ENCODE assay signal across 9 cellular contexts in the genomic region with DNA sequence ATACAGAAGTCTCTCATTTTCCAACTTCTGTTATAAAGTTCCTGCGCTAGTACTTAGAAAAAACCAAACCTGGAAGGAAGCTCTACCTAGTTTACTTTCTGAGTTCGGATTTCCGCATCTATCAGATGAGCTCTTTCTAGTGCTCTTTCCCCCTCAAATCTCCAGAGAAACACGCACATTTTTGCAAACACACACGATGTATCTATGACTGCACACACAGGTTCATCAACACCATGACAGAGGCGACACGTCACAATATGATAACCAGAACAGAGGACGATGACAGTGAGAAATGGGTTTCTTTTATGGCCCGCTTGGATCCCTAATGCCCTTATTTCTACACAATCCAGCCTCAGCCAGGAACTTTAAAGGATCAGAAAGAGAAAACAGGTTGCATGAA. TPM values are rescaled to one million over a fixed set of nuclear protein-coding genes. Genes with fewer than 3 reads are reported as not detected.
DNase-seq lines count a peak whose midpoint lies in the region; ATAC-seq and TF ChIP-seq lines count a peak whose summit lies in the region.
"Had no signal": no experiment of that assay in that cellular context is flagged by ENCODE, and none has a peak within 500 bp of the region (broad histone marks: within the 10 kb centered on the region; RNA-seq: fewer than 3 reads in every experiment).

No MANE protein-coding gene starts in this region.

- peak; percentile 28 for ATAC-seq in HG03342 (IDR thresholded peaks at IDR 0.05; ENCODE audit: unreplicated experiment)
- ATAC-seq in central memory CD8-positive, alpha-beta T cell (replicated peaks; ENCODE audit: extremely low read depth, poor library complexity, severe bottlenecking), result peak; percentile 76
- ATAC-seq in mucosa of descending colon, result peak; percentile 38

- H3K4me1 ChIP-seq in mucosa of descending colon (ENCODE audit: low read depth) (no peaks in the 10 kb centered on the region), urinary bladder (ENCODE audit: insufficient read depth) (peaks cover 2% of the 10 kb centered on the region)

- peaks cover 7% of the 10 kb centered on the region for H3K36me3 Mint-ChIP-seq in central memory CD8-positive, alpha-beta T cell (ENCODE audit: insufficient read depth)

- peak overlapping the region; percentile 52 for H3K9ac ChIP-seq in SU-DHL-6 (ENCODE audit: low read length)

- intact Hi-C loops in mucosa of descending colon (cut with DNase I, micrococcal nuclease), result no loop called here

- peaks cover 18% of the 10 kb centered on the region for H3K4me1 Mint-ChIP-seq in central memory CD8-positive, alpha-beta T cell

- no peaks in the 10 kb centered on the region for H3K9me3 ChIP-seq in SU-DHL-6 (ENCODE audit: insufficient read depth, low read length)
- H3K9me3 ChIP-seq in mucosa of descending colon, result no peaks in the 10 kb centered on the region

- H3K27ac Mint-ChIP-seq in central memory CD8-positive, alpha-beta T cell (ENCODE audit: low read depth), result peak overlapping the region; percentile 90

- no peaks in the 10 kb centered on the region for H3K27me3 Mint-ChIP-seq in central memory CD8-positive, alpha-beta T cell

- no peaks in the 10 kb centered on the region for H3K79me2 ChIP-seq in SU-DHL-6 (ENCODE audit: insufficient read depth, low read length)

- H3K4me3 Mint-ChIP-seq in central memory CD8-positive, alpha-beta T cell, result peak overlapping the region; percentile 85

- no peaks in the 10 kb centered on the region for H4K20me1 ChIP-seq in SU-DHL-6 (ENCODE audit: low read depth, low read length)

- H3F3A ChIP-seq in SU-DHL-6 (ENCODE audit: insufficient read depth), result peaks cover 7% of the 10 kb centered on the region; the same call in 1 of the 2 replicates

- H3K9me3 Mint-ChIP-seq in central memory CD8-positive, alpha-beta T cell, result no peaks in the 10 kb centered on the region

- H3K9me2 ChIP-seq in SU-DHL-6 (replicated peaks; ENCODE audit: insufficient read depth, low read length), result no peaks in the 10 kb centered on the region

- H3K4me2 ChIP-seq in SU-DHL-6 (ENCODE audit: low read depth, low read length, poor library complexity, severe bottlenecking), result peak overlapping the region; percentile 78

- no peaks in the 10 kb centered on the region for H3K27me3 ChIP-seq in SU-DHL-6 (ENCODE audit: low read length)

- peak; percentile 22 for DNase-seq in NK-92 treated with Interleukin-12 subunit alpha and Interleukin-12 subunit beta, amount 100 ng/mL, for 24 hours (lab: John Stamatoyannopoulos, UW)
- no peak for DNase-seq in NK-92 (lab: John Stamatoyannopoulos, UW; ENCODE audit: unreplicated experiment)
- DNase-seq in central memory CD8-positive, alpha-beta T cell (ENCODE audit: low spot score in 2 of 2), result peak; percentile 15 to 39
- DNase-seq in mucosa of descending colon, result peak in 1 of 3 donors; percentile 14
- no peak for DNase-seq in GM19240 (ENCODE audit: insufficient read length, low spot score)

- TF ChIP-seq CTCF in SU-DHL-6 (IDR thresholded peaks at IDR 0.05; ENCODE audit: insufficient read depth, low read length, poor library complexity, severe bottlenecking), result no peak
- TF ChIP-seq CTCF in mucosa of descending colon (IDR thresholded peaks at IDR 0.05), result no peak

- H3K36me3 ChIP-seq in SU-DHL-6 (ENCODE audit: low read length), result no peaks in the 10 kb centered on the region
- H3K36me3 ChIP-seq in mucosa of descending colon (ENCODE audit: low read depth), result no peaks in the 10 kb centered on the region
- H3K36me3 ChIP-seq in urinary bladder (ENCODE audit: insufficient read depth), result no peaks in the 10 kb centered on the region

- H3K27ac ChIP-seq in SU-DHL-6 (ENCODE audit: low read depth, low read length), result no peak overlapping the region
- H3K27ac ChIP-seq in urinary bladder (ENCODE audit: low read depth), result no peak overlapping the region
- H3K27ac ChIP-seq: epithelial cell of prostate had no signal

- H3K4me3 ChIP-seq in SU-DHL-6 (ENCODE audit: insufficient read depth, low read length, poor library complexity, severe bottlenecking) (peak overlapping the region; percentile 56), mucosa of descending colon (no peak overlapping the region), urinary bladder (ENCODE audit: low read depth, low read length) (peak overlapping the region; percentile 46)

- peak overlapping the region; percentile 96 for H2AFZ ChIP-seq in SU-DHL-6 (ENCODE audit: low read depth, low read length, severe bottlenecking)

- 10% methylated on average over 9 of the region's 9 CpGs for WGBS in urinary bladder

RNA-seq across cellular contexts. Expression of a gene that starts 0.6 kb away (rescaled TPM):
- total RNA-seq in mucosa of descending colon (not detected), urinary bladder (1.2 TPM)
- not detected for polyA plus RNA-seq in urinary bladder

RNA-seq across cellular contexts. Expression of a gene that starts 29.1 kb away (rescaled TPM):
- 10 to 100 TPM; 15.7 to 53.3 (median 35.1) TPM for total RNA-seq in mucosa of descending colon
- 43.5 TPM for total RNA-seq in urinary bladder
- 26.7 TPM for polyA plus RNA-seq in urinary bladder

Comparison
In these comparisons a context has a peak if more than half of its experiments do, and no peak if none do; other contexts are left out.
1. DNase-seq: peak in NK-92 treated with Interleukin-12 subunit alpha and Interleukin-12 subunit beta, amount 100 ng/mL, for 24 hours (single experiment) and central memory CD8-positive, alpha-beta T cell (2 of 2); none in NK-92 (single experiment) and GM19240 (single experiment).
2. Peak in every context shown above with its lines, with median percentiles within 50 percentile points of each other: ATAC-seq.